1 cellular context compared by ENCODE assay signal in the genomic region with DNA sequence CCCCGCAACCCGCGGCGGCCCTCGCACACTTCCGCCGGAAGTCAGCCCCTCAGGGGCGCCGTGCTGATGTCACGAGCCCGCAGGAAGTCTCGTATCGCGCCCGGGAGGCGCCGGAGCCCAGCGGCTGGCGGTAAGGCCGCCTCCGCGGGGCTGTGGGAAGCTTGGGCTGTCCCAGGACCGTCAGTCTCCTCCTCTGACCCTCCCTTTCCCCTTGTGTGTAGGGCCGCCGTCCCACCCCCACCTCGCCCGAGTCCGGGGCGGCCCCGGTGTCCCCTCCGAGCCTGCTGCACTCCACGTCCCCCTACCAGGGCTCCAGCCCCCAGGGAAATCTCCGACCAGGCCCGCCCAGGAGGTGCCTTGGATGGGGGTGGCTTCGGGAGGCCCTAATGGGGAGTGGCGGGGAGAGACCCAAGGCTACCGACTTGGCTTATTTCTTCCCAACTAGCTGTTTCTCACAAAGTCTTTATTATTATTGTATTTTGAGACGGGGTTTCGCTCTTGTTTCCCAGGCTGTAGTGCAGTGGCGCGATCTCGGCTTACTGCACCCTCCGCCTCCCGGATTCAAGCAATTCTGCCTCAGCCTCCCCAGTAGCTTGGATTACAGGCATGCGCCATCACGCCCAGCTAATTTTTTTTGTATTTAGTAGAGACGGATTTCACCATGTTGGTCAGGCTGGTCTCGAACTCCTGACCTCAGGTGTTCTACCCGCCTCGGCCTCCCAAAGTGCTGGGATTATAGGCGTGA.
TF ChIP-seq lines count a peak whose summit lies in the region.

A gene (plus strand): TSS at position 86 of the 745 bp plus-strand sequence. CDS start 3,108 bp downstream, outside the sequence.

TF ChIP-seq in K562, 482 proteins besides CTCF, POLR2A, EP300 and RAD21 (continued from another document and continues in another):
- TF ChIP-seq, protein P1, sequence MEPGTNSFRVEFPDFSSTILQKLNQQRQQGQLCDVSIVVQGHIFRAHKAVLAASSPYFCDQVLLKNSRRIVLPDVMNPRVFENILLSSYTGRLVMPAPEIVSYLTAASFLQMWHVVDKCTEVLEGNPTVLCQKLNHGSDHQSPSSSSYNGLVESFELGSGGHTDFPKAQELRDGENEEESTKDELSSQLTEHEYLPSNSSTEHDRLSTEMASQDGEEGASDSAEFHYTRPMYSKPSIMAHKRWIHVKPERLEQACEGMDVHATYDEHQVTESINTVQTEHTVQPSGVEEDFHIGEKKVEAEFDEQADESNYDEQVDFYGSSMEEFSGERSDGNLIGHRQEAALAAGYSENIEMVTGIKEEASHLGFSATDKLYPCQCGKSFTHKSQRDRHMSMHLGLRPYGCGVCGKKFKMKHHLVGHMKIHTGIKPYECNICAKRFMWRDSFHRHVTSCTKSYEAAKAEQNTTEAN (CRISPR knock-in tag; IDR thresholded peaks at IDR 0.05), result no peak
- no peak for TF ChIP-seq RBM15 (IDR thresholded peaks at IDR 0.05; ENCODE audit: insufficient read depth, low read length)
- no peak for TF ChIP-seq NCOA4 (IDR thresholded peaks at IDR 0.05; ENCODE audit: partially characterized antibody)
- peak; percentile 78 for TF ChIP-seq ETV5 (CRISPR knock-in tag; IDR thresholded peaks at IDR 0.05; ENCODE audit: low read depth)
- no peak for TF ChIP-seq ZNF696 (CRISPR knock-in tag; conservative IDR thresholded peaks at IDR 0.05)
- TF ChIP-seq, protein P2, sequence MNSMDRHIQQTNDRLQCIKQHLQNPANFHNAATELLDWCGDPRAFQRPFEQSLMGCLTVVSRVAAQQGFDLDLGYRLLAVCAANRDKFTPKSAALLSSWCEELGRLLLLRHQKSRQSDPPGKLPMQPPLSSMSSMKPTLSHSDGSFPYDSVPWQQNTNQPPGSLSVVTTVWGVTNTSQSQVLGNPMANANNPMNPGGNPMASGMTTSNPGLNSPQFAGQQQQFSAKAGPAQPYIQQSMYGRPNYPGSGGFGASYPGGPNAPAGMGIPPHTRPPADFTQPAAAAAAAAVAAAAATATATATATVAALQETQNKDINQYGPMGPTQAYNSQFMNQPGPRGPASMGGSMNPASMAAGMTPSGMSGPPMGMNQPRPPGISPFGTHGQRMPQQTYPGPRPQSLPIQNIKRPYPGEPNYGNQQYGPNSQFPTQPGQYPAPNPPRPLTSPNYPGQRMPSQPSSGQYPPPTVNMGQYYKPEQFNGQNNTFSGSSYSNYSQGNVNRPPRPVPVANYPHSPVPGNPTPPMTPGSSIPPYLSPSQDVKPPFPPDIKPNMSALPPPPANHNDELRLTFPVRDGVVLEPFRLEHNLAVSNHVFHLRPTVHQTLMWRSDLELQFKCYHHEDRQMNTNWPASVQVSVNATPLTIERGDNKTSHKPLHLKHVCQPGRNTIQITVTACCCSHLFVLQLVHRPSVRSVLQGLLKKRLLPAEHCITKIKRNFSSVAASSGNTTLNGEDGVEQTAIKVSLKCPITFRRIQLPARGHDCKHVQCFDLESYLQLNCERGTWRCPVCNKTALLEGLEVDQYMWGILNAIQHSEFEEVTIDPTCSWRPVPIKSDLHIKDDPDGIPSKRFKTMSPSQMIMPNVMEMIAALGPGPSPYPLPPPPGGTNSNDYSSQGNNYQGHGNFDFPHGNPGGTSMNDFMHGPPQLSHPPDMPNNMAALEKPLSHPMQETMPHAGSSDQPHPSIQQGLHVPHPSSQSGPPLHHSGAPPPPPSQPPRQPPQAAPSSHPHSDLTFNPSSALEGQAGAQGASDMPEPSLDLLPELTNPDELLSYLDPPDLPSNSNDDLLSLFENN (IDR thresholded peaks at IDR 0.05; ENCODE audit: low read depth in 2 of 2, low read length in 2 of 2), result no peak
- peak; percentile 75 for TF ChIP-seq TBP (optimal IDR thresholded peaks at IDR 0.05; ENCODE audit: low read depth, low read length)
- TF ChIP-seq ZZZ3 (IDR thresholded peaks at IDR 0.05), result no peak
- peak in 1 of 2 experiments; percentile 35; a peak in 3 of 4 replicates for TF ChIP-seq FOXK2 (conservative IDR thresholded peaks at IDR 0.05 in 1 of 2, IDR thresholded peaks at IDR 0.05 in 1 of 2; ENCODE audit: low read depth in 2 of 2)
- no peak for TF ChIP-seq CREBBP (IDR thresholded peaks at IDR 0.05; ENCODE audit: low read depth, low read length)
- TF ChIP-seq ZNF551 (CRISPR knock-in tag; IDR thresholded peaks at IDR 0.05), result no peak
- no peak for TF ChIP-seq ZNF143 (CRISPR knock-in tag; IDR thresholded peaks at IDR 0.05)
- peak; percentile 58; the same call in 1 of the 2 replicates for TF ChIP-seq ADNP (tag; IDR thresholded peaks at IDR 0.05)
- TF ChIP-seq KAT2B (IDR thresholded peaks at IDR 0.05; ENCODE audit: low read depth, low read length), result no peak
- TF ChIP-seq PML (IDR thresholded peaks at IDR 0.05; ENCODE audit: low read length), result peak; percentile 76
- TF ChIP-seq MCM3 (IDR thresholded peaks at IDR 0.05), result no peak
- no peak for TF ChIP-seq GATAD2B (IDR thresholded peaks at IDR 0.05; ENCODE audit: borderline replicate concordance)
- TF ChIP-seq, protein P3, sequence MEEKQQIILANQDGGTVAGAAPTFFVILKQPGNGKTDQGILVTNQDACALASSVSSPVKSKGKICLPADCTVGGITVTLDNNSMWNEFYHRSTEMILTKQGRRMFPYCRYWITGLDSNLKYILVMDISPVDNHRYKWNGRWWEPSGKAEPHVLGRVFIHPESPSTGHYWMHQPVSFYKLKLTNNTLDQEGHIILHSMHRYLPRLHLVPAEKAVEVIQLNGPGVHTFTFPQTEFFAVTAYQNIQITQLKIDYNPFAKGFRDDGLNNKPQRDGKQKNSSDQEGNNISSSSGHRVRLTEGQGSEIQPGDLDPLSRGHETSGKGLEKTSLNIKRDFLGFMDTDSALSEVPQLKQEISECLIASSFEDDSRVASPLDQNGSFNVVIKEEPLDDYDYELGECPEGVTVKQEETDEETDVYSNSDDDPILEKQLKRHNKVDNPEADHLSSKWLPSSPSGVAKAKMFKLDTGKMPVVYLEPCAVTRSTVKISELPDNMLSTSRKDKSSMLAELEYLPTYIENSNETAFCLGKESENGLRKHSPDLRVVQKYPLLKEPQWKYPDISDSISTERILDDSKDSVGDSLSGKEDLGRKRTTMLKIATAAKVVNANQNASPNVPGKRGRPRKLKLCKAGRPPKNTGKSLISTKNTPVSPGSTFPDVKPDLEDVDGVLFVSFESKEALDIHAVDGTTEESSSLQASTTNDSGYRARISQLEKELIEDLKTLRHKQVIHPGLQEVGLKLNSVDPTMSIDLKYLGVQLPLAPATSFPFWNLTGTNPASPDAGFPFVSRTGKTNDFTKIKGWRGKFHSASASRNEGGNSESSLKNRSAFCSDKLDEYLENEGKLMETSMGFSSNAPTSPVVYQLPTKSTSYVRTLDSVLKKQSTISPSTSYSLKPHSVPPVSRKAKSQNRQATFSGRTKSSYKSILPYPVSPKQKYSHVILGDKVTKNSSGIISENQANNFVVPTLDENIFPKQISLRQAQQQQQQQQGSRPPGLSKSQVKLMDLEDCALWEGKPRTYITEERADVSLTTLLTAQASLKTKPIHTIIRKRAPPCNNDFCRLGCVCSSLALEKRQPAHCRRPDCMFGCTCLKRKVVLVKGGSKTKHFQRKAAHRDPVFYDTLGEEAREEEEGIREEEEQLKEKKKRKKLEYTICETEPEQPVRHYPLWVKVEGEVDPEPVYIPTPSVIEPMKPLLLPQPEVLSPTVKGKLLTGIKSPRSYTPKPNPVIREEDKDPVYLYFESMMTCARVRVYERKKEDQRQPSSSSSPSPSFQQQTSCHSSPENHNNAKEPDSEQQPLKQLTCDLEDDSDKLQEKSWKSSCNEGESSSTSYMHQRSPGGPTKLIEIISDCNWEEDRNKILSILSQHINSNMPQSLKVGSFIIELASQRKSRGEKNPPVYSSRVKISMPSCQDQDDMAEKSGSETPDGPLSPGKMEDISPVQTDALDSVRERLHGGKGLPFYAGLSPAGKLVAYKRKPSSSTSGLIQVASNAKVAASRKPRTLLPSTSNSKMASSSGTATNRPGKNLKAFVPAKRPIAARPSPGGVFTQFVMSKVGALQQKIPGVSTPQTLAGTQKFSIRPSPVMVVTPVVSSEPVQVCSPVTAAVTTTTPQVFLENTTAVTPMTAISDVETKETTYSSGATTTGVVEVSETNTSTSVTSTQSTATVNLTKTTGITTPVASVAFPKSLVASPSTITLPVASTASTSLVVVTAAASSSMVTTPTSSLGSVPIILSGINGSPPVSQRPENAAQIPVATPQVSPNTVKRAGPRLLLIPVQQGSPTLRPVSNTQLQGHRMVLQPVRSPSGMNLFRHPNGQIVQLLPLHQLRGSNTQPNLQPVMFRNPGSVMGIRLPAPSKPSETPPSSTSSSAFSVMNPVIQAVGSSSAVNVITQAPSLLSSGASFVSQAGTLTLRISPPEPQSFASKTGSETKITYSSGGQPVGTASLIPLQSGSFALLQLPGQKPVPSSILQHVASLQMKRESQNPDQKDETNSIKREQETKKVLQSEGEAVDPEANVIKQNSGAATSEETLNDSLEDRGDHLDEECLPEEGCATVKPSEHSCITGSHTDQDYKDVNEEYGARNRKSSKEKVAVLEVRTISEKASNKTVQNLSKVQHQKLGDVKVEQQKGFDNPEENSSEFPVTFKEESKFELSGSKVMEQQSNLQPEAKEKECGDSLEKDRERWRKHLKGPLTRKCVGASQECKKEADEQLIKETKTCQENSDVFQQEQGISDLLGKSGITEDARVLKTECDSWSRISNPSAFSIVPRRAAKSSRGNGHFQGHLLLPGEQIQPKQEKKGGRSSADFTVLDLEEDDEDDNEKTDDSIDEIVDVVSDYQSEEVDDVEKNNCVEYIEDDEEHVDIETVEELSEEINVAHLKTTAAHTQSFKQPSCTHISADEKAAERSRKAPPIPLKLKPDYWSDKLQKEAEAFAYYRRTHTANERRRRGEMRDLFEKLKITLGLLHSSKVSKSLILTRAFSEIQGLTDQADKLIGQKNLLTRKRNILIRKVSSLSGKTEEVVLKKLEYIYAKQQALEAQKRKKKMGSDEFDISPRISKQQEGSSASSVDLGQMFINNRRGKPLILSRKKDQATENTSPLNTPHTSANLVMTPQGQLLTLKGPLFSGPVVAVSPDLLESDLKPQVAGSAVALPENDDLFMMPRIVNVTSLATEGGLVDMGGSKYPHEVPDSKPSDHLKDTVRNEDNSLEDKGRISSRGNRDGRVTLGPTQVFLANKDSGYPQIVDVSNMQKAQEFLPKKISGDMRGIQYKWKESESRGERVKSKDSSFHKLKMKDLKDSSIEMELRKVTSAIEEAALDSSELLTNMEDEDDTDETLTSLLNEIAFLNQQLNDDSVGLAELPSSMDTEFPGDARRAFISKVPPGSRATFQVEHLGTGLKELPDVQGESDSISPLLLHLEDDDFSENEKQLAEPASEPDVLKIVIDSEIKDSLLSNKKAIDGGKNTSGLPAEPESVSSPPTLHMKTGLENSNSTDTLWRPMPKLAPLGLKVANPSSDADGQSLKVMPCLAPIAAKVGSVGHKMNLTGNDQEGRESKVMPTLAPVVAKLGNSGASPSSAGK (IDR thresholded peaks at IDR 0.05), result no peak
- no peak for TF ChIP-seq SRSF9 (IDR thresholded peaks at IDR 0.05; ENCODE audit: borderline replicate concordance, low read depth, low read length)
- TF ChIP-seq ZNF408 (CRISPR knock-in tag; IDR thresholded peaks at IDR 0.05; ENCODE audit: low read depth), result no peak
- TF ChIP-seq ZFP30 (CRISPR knock-in tag; IDR thresholded peaks at IDR 0.05; ENCODE audit: borderline replicate concordance), result no peak
- TF ChIP-seq NR4A1 (CRISPR knock-in tag; IDR thresholded peaks at IDR 0.05), result no peak
- TF ChIP-seq NR4A1 (tag; IDR thresholded peaks at IDR 0.05), result no peak
- TF ChIP-seq XRCC4 (IDR thresholded peaks at IDR 0.05; ENCODE audit: extremely low read depth, insufficient read depth, insufficient read length), result no peak
- peak; percentile 62; the same call in 1 of the 2 replicates for TF ChIP-seq NCOA1 (IDR thresholded peaks at IDR 0.05; ENCODE audit: low read depth)
- TF ChIP-seq FOS (IDR thresholded peaks at IDR 0.05; ENCODE audit: extremely low read depth, insufficient read length), result no peak
- TF ChIP-seq POLR2G (IDR thresholded peaks at IDR 0.05; ENCODE audit: low read depth, low read length), result peak; percentile 96
- no peak for TF ChIP-seq SMARCA5 (IDR thresholded peaks at IDR 0.05)
- TF ChIP-seq SIN3B (IDR thresholded peaks at IDR 0.05; ENCODE audit: low read depth), result peak; percentile 73; the same call in 1 of the 2 replicates
- TF ChIP-seq FOSL1 (tag; conservative IDR thresholded peaks at IDR 0.05), result no peak
- no peak for TF ChIP-seq MCM5 (IDR thresholded peaks at IDR 0.05; ENCODE audit: low read depth)
- TF ChIP-seq, protein P4, sequence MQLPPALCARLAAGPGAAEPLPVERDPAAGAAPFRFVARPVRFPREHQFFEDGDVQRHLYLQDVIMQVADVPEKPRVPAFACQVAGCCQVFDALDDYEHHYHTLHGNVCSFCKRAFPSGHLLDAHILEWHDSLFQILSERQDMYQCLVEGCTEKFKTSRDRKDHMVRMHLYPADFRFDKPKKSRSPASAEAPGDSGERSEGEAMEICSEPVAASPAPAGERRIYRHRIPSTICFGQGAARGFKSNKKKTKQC (CRISPR knock-in tag; IDR thresholded peaks at IDR 0.05), result peak; percentile 60; the same call in 1 of the 2 replicates
- TF ChIP-seq, protein P5, sequence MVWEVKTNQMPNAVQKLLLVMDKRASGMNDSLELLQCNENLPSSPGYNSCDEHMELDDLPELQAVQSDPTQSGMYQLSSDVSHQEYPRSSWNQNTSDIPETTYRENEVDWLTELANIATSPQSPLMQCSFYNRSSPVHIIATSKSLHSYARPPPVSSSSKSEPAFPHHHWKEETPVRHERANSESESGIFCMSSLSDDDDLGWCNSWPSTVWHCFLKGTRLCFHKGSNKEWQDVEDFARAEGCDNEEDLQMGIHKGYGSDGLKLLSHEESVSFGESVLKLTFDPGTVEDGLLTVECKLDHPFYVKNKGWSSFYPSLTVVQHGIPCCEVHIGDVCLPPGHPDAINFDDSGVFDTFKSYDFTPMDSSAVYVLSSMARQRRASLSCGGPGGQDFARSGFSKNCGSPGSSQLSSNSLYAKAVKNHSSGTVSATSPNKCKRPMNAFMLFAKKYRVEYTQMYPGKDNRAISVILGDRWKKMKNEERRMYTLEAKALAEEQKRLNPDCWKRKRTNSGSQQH (CRISPR knock-in tag; IDR thresholded peaks at IDR 0.05), result no peak
- TF ChIP-seq TFAM (CRISPR knock-in tag; conservative IDR thresholded peaks at IDR 0.05), result no peak
- no peak for TF ChIP-seq XRCC3 (IDR thresholded peaks at IDR 0.05)
- TF ChIP-seq PHB (CRISPR knock-in tag; IDR thresholded peaks at IDR 0.05), result no peak
